In genomic region chr13:24491853-24492252, GRCh38 we compare ENCODE assay signal across 1 cellular context.
TF ChIP-seq lines count a peak whose summit lies in the region.

No MANE protein-coding gene starts in this region.

TF ChIP-seq in endothelial cell of umbilical vein, 7 proteins besides CTCF, POLR2A, EP300 and RAD21:
- no peak for TF ChIP-seq GATA2 (IDR thresholded peaks at IDR 0.05; ENCODE audit: insufficient read depth, insufficient read length, low read depth, low read length)
- no peak for TF ChIP-seq MAX (IDR thresholded peaks at IDR 0.05; ENCODE audit: insufficient read depth, insufficient read length)
